In the genomic region with DNA sequence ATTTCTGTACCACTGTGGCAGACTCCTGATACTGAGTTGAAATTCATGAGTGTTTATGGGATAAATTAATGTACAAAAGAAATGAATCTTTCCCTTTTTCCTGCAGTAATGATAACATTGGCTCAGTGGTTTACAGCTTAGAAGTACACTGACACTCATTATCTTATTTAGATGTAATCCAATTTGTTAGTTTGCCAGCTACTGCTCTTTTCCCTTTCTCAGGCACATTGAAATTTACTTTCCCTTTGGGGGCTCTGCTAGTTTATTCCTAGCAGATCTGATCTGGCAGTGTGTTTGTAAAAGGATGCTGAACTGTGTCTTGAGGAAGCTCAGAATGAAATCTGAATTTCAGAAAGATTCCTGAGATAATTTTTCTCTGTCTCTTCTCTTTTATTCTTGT, we compare ENCODE assay signal across 2 cellular contexts.
TF ChIP-seq lines count a peak whose summit lies in the region.

No MANE protein-coding gene starts in this region.

TF ChIP-seq in SK-N-SH, 30 proteins besides CTCF, POLR2A, EP300 and RAD21 (continued from another document):
- TF ChIP-seq MXI1 (IDR thresholded peaks at IDR 0.05; ENCODE audit: low read depth, low read length) (peak; percentile 27; the same call in 1 of the 2 replicates), TAF1 (IDR thresholded peaks at IDR 0.05; ENCODE audit: borderline replicate concordance, low read depth, low read length) (no peak), CHD2 (IDR thresholded peaks at IDR 0.05; ENCODE audit: low read length, partially characterized antibody) (peak; percentile 61)

TF ChIP-seq in SK-N-SH treated with all-trans-retinoic acid at 6 μM for 48 hours, 23 proteins besides CTCF, POLR2A, EP300 and RAD21:
- TF ChIP-seq CREB5 (CRISPR knock-in tag; IDR thresholded peaks at IDR 0.05; ENCODE audit: low read depth) = no peak
- TF ChIP-seq TCF4 (CRISPR knock-in tag; IDR thresholded peaks at IDR 0.05; ENCODE audit: borderline replicate concordance) = no peak
- no peak for TF ChIP-seq PATZ1 (CRISPR knock-in tag; IDR thresholded peaks at IDR 0.05; ENCODE audit: borderline replicate concordance)
- no peak for TF ChIP-seq PPARA (CRISPR knock-in tag; IDR thresholded peaks at IDR 0.05; ENCODE audit: borderline replicate concordance)
- TF ChIP-seq BACH2 (CRISPR knock-in tag; IDR thresholded peaks at IDR 0.05; ENCODE audit: borderline replicate concordance) = no peak
- TF ChIP-seq SNAI2 (CRISPR knock-in tag; IDR thresholded peaks at IDR 0.05) = no peak
- TF ChIP-seq, protein P1, sequence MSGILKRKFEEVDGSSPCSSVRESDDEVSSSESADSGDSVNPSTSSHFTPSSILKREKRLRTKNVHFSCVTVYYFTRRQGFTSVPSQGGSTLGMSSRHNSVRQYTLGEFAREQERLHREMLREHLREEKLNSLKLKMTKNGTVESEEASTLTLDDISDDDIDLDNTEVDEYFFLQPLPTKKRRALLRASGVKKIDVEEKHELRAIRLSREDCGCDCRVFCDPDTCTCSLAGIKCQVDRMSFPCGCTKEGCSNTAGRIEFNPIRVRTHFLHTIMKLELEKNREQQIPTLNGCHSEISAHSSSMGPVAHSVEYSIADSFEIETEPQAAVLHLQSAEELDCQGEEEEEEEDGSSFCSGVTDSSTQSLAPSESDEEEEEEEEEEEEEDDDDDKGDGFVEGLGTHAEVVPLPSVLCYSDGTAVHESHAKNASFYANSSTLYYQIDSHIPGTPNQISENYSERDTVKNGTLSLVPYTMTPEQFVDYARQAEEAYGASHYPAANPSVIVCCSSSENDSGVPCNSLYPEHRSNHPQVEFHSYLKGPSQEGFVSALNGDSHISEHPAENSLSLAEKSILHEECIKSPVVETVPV (CRISPR knock-in tag; IDR thresholded peaks at IDR 0.05) = no peak
- TF ChIP-seq GLIS3 (CRISPR knock-in tag; IDR thresholded peaks at IDR 0.05) = no peak
- no peak for TF ChIP-seq ZFP30 (CRISPR knock-in tag; IDR thresholded peaks at IDR 0.05)
- no peak for TF ChIP-seq ISL1 (CRISPR knock-in tag; IDR thresholded peaks at IDR 0.05)
- no peak for TF ChIP-seq TOX (CRISPR knock-in tag; IDR thresholded peaks at IDR 0.05; ENCODE audit: borderline replicate concordance)
- TF ChIP-seq RARB (CRISPR knock-in tag; IDR thresholded peaks at IDR 0.05) = no peak
- no peak for TF ChIP-seq ZC3H10 (CRISPR knock-in tag; IDR thresholded peaks at IDR 0.05)
- TF ChIP-seq ZNF8 (CRISPR knock-in tag; IDR thresholded peaks at IDR 0.05) = no peak
- TF ChIP-seq, protein P2, sequence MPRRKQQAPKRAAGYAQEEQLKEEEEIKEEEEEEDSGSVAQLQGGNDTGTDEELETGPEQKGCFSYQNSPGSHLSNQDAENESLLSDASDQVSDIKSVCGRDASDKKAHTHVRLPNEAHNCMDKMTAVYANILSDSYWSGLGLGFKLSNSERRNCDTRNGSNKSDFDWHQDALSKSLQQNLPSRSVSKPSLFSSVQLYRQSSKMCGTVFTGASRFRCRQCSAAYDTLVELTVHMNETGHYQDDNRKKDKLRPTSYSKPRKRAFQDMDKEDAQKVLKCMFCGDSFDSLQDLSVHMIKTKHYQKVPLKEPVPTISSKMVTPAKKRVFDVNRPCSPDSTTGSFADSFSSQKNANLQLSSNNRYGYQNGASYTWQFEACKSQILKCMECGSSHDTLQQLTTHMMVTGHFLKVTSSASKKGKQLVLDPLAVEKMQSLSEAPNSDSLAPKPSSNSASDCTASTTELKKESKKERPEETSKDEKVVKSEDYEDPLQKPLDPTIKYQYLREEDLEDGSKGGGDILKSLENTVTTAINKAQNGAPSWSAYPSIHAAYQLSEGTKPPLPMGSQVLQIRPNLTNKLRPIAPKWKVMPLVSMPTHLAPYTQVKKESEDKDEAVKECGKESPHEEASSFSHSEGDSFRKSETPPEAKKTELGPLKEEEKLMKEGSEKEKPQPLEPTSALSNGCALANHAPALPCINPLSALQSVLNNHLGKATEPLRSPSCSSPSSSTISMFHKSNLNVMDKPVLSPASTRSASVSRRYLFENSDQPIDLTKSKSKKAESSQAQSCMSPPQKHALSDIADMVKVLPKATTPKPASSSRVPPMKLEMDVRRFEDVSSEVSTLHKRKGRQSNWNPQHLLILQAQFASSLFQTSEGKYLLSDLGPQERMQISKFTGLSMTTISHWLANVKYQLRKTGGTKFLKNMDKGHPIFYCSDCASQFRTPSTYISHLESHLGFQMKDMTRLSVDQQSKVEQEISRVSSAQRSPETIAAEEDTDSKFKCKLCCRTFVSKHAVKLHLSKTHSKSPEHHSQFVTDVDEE (CRISPR knock-in tag; IDR thresholded peaks at IDR 0.05) = no peak
- TF ChIP-seq ESRRG (CRISPR knock-in tag; IDR thresholded peaks at IDR 0.05) = no peak
- TF ChIP-seq ZNF70 (CRISPR knock-in tag; IDR thresholded peaks at IDR 0.05) = no peak
- TF ChIP-seq POU6F1 (CRISPR knock-in tag; IDR thresholded peaks at IDR 0.05; ENCODE audit: borderline replicate concordance, low read depth) = no peak
- TF ChIP-seq CSDC2 (CRISPR knock-in tag; IDR thresholded peaks at IDR 0.05) = no peak
- no peak for TF ChIP-seq ZNF565 (CRISPR knock-in tag; conservative IDR thresholded peaks at IDR 0.05; ENCODE audit: low read depth)
